ENCODE assay signal across 1 cellular context in genomic region chr2:216871333-216871934, GRCh38.
TF ChIP-seq lines count a peak whose summit lies in the region.

No MANE protein-coding gene starts in this region.

TF ChIP-seq in HepG2, 621 proteins besides CTCF, POLR2A, EP300 and RAD21 (continued from another document and continues in another):
- TF ChIP-seq MEIS1 (CRISPR knock-in tag; IDR thresholded peaks at IDR 0.05; ENCODE audit: borderline replicate concordance) (peak; percentile 64; the same call in 1 of the 2 replicates), HMGXB4 (CRISPR knock-in tag; IDR thresholded peaks at IDR 0.05; ENCODE audit: borderline replicate concordance in 1 of 2, low read depth in 1 of 2) (0 out of 4 replicates have a peak, but pooled peaks of 1 of the 2 experiments have one; percentile 19), ZNF562 (CRISPR knock-in tag; IDR thresholded peaks at IDR 0.05; ENCODE audit: borderline replicate concordance) (no peak), PAXIP1 (CRISPR knock-in tag; conservative IDR thresholded peaks at IDR 0.05) (peak; percentile 94), CEBPB (IDR thresholded peaks at IDR 0.05; ENCODE audit: borderline replicate concordance, low read depth, low read length) (peak; percentile 90), ZNF501 (CRISPR knock-in tag; IDR thresholded peaks at IDR 0.05) (peak; percentile 51; the same call in 1 of the 2 replicates), ZBTB20 (CRISPR knock-in tag; IDR thresholded peaks at IDR 0.05; ENCODE audit: borderline replicate concordance, low read depth) (no peak), ZNF710 (CRISPR knock-in tag; IDR thresholded peaks at IDR 0.05; ENCODE audit: borderline replicate concordance) (peak; percentile 98), ZSCAN22 (CRISPR knock-in tag; IDR thresholded peaks at IDR 0.05) (0 out of 2 replicates have a peak, but pooled peaks have one; percentile 37), ZBTB8A (CRISPR knock-in tag; IDR thresholded peaks at IDR 0.05; ENCODE audit: borderline replicate concordance, low read depth) (no peak), ZNF572 (CRISPR knock-in tag; IDR thresholded peaks at IDR 0.05) (no peak), ZNF18 (CRISPR knock-in tag; IDR thresholded peaks at IDR 0.05; ENCODE audit: insufficient replicate concordance) (no peak), XRCC5 (optimal IDR thresholded peaks at IDR 0.05; ENCODE audit: low read length) (peak; percentile 32), TIGD3 (CRISPR knock-in tag; IDR thresholded peaks at IDR 0.05; ENCODE audit: borderline replicate concordance) (no peak), ZNF749 (CRISPR knock-in tag; IDR thresholded peaks at IDR 0.05; ENCODE audit: borderline replicate concordance) (no peak), ZBTB46 (CRISPR knock-in tag; IDR thresholded peaks at IDR 0.05; ENCODE audit: borderline replicate concordance) (no peak), TFE3 (CRISPR knock-in tag; IDR thresholded peaks at IDR 0.05) (peak; percentile 97), GFI1 (CRISPR knock-in tag; IDR thresholded peaks at IDR 0.05; ENCODE audit: borderline replicate concordance) (peak; percentile 52; the same call in 1 of the 2 replicates), SKI (IDR thresholded peaks at IDR 0.05; ENCODE audit: partially characterized antibody) (no peak), SMAD3 (CRISPR knock-in tag; IDR thresholded peaks at IDR 0.05) (peak; percentile 73; the same call in 1 of the 2 replicates), NR2C2 (CRISPR knock-in tag; IDR thresholded peaks at IDR 0.05; ENCODE audit: borderline replicate concordance) (peak; percentile 55; the same call in 1 of the 2 replicates), ZNF335 (CRISPR knock-in tag; IDR thresholded peaks at IDR 0.05) (no peak; the same call in 1 of the 2 replicates), THAP11 (CRISPR knock-in tag; IDR thresholded peaks at IDR 0.05) (peak; percentile 72), TEF (CRISPR knock-in tag; IDR thresholded peaks at IDR 0.05) (no peak), REPIN1 (CRISPR knock-in tag; IDR thresholded peaks at IDR 0.05; ENCODE audit: borderline replicate concordance, low read depth) (peak; percentile 77), ZNF10 (CRISPR knock-in tag; IDR thresholded peaks at IDR 0.05; ENCODE audit: borderline replicate concordance, low read depth) (no peak), ZNF619 (CRISPR knock-in tag; IDR thresholded peaks at IDR 0.05) (no peak), EHMT2 (IDR thresholded peaks at IDR 0.05; ENCODE audit: borderline replicate concordance, low read depth, low read length) (peak; percentile 95; the same call in 1 of the 2 replicates), ZHX2 (IDR thresholded peaks at IDR 0.05; ENCODE audit: low read depth) (peak; percentile 82), ZHX2 (CRISPR knock-in tag; IDR thresholded peaks at IDR 0.05; ENCODE audit: borderline replicate concordance) (no peak), PPARG (CRISPR knock-in tag; conservative IDR thresholded peaks at IDR 0.05) (peak; percentile 63), ZNF639 (CRISPR knock-in tag; conservative IDR thresholded peaks at IDR 0.05) (no peak), NBN (conservative IDR thresholded peaks at IDR 0.05) (no peak), SRF (IDR thresholded peaks at IDR 0.05; ENCODE audit: low read depth, low read length) (no peak)
